In the genomic region with DNA sequence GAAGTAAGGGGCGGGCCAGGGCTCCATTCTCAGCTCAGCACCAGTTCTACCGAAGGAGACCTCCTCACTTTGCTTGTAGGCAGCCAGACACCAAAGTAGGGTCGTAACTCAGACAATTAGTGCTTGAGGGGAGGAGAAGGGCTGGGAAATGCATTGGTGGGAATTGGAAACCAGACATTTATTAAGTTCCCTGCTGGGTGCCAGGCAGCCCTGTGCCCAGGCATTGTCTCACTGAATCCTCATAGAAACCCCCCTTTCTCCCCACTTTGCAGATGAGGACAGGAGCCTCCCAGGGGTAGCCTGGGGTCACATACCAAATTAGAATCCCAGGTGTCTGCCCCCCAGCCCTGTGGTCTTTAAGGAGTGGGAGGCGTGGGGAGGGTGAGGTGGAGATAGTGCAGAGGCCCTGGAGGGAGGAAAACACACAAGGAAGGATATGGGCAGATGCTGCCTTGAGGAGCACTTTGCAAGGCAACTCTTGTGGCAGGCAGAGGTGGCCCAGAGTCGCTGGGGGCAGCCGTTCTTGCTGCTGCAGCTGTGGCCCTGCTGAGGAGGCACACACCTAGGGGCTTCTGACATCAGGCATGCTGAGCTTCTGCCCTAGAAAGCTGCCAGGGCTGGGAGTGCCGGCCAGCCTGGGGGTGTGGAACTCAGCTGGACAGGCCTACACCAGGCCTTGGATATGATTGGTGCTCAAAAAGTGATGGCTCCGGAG, we compare ENCODE assay signal across 17 cellular contexts. TPM values are rescaled to one million over a fixed set of nuclear protein-coding genes. Genes with fewer than 3 reads are reported as not detected.
DNase-seq lines count a peak whose midpoint lies in the region; ATAC-seq, FAIRE-seq and TF ChIP-seq lines count a peak whose summit lies in the region.
"Had no signal": no experiment of that assay in that cellular context is flagged by ENCODE, and none has a peak within 500 bp of the region (broad histone marks: within the 10 kb centered on the region; RNA-seq: fewer than 3 reads in every experiment).

No MANE protein-coding gene starts in this region.

- H3K23ac ChIP-seq in IMR-90 (ENCODE audit: low read depth, low read length) (no peak overlapping the region), neuronal stem cell (ENCODE audit: low read depth, low read length, poor library complexity) (no peak overlapping the region)

- peaks cover 36% of the 10 kb centered on the region for H3K27me3 Mint-ChIP-seq in endodermal cell (ENCODE audit: insufficient read depth)

- POLR2A ChIA-PET in IMR-90 (lab: Charles Lee; ENCODE audit: unreplicated experiment), result no interaction called here

- no peaks in the 10 kb centered on the region for H3K4me1 Mint-ChIP-seq in endodermal cell

- no peak for FAIRE-seq in HTR-8/SVneo (lab: Jason Lieb, UNC)
- FAIRE-seq: GM12892, H1 had no signal

- no peak overlapping the region for H2AK5ac ChIP-seq in IMR-90 (ENCODE audit: low read depth, low read length)
- no peak overlapping the region for H2AK5ac ChIP-seq in neuronal stem cell (ENCODE audit: low read depth, low read length)

- WGBS in IMR-90 (ENCODE audit: extremely low coverage in 2 of 2, insufficient read length in 1 of 2), 2 experiments, result 55% methylated on average over 3 of the region's 8 CpGs; no CpG with 5 or more reads in 1 of the 2 experiments
- 84 to 92% methylated on average over 2 to 8 of the region's 8 CpGs for WGBS in endodermal cell (ENCODE audit: insufficient coverage in 1 of 2, insufficient read length in 1 of 2), 2 experiments
- no CpG with 5 or more reads among the region's 8 CpGs for WGBS in neuronal stem cell (ENCODE audit: extremely low coverage in 2 of 2, insufficient read length in 2 of 2, insufficient replicate concordance in 1 of 2), 2 donors

- H3K14ac ChIP-seq in IMR-90 (replicated peaks; ENCODE audit: low read depth, low read length) (no peak overlapping the region), neuronal stem cell (ENCODE audit: low read length) (peak overlapping the region; percentile 90)

- H3K9me1 ChIP-seq in IMR-90 (ENCODE audit: insufficient read depth, low read length), result no peaks in the 10 kb centered on the region

- H3K36me3 ChIP-seq in IMR-90 (ENCODE audit: control insufficient read depth, insufficient read depth, low read length), result no peaks in the 10 kb centered on the region
- no peaks in the 10 kb centered on the region for H3K36me3 ChIP-seq in endodermal cell (ENCODE audit: control insufficient read depth, insufficient read depth, low read length)
- peaks cover 0 to 3% of the 10 kb centered on the region in 2 donors for H3K36me3 ChIP-seq in neuronal stem cell (replicated peaks in 1 of 2; ENCODE audit: control insufficient read depth in 2 of 2, insufficient read depth in 2 of 2, low read length in 2 of 2)

- H3K27me3 ChIP-seq in IMR-90 (ENCODE audit: control insufficient read depth, insufficient read depth, low read length) (peaks cover 44% of the 10 kb centered on the region), endodermal cell (ENCODE audit: control insufficient read depth, insufficient read depth, low read length, poor library complexity, severe bottlenecking) (peaks cover 12% of the 10 kb centered on the region), neuronal stem cell (ENCODE audit: control insufficient read depth in 3 of 3, insufficient read depth in 3 of 3, low read depth in 1 of 3, low read length in 3 of 3) (peaks cover 0 to 43% (median 0%) of the 10 kb centered on the region in 3 experiments)

- in situ Hi-C loops in IMR-90 (cut with MboI; ENCODE audit: low sequenced_read_pairs), result no loop called here

- H3K4me1 ChIP-seq in IMR-90 (ENCODE audit: control insufficient read depth, insufficient read depth, low read length) (no peaks in the 10 kb centered on the region), endodermal cell (ENCODE audit: control insufficient read depth, insufficient read depth, low read length) (no peaks in the 10 kb centered on the region), neuronal stem cell (ENCODE audit: control insufficient read depth in 2 of 2, insufficient read depth in 1 of 2, low read depth in 1 of 2, low read length in 2 of 2) (peaks cover 0 to 10% of the 10 kb centered on the region in 2 donors)

- intact Hi-C loops in IMR-90 (cut with micrococcal nuclease), result no loop called here

- H2AFZ ChIP-seq in IMR-90 (replicated peaks; ENCODE audit: low read length, poor library complexity), result no peak overlapping the region
- H2AFZ ChIP-seq in neuronal stem cell (ENCODE audit: low read length), result no peak overlapping the region

- no peak overlapping the region for H2BK5ac ChIP-seq in IMR-90 (ENCODE audit: low read depth, low read length, poor library complexity, severe bottlenecking)
- peak overlapping the region; percentile 20 for H2BK5ac ChIP-seq in neuronal stem cell (ENCODE audit: low read length)

- peak overlapping the region; percentile 75 for H2BK12ac ChIP-seq in neuronal stem cell (ENCODE audit: low read length)

- H3K27ac Mint-ChIP-seq in endodermal cell, result no peak overlapping the region

- peaks cover 24% of the 10 kb centered on the region for H3K36me3 Mint-ChIP-seq in endodermal cell (ENCODE audit: low read depth)

- H3K4ac ChIP-seq in IMR-90 (ENCODE audit: low read depth, low read length), result no peak overlapping the region
- H3K4ac ChIP-seq in neuronal stem cell (ENCODE audit: low read length), result no peak overlapping the region

- H2AK9ac ChIP-seq in IMR-90 (replicated peaks; ENCODE audit: low read depth, low read length, poor library complexity), result peak overlapping the region; percentile 50

- H4K20me1 ChIP-seq in IMR-90 (ENCODE audit: insufficient read depth, low read length), result no peaks in the 10 kb centered on the region

- peak; percentile 29 for DNase-seq in DMS79 (lab: John Stamatoyannopoulos, UW)
- no peak for DNase-seq in IMR-90
- DNase-seq in endodermal cell, result peak; percentile 43
- no peak for DNase-seq in neuronal stem cell (ENCODE audit: low spot score)
- no peak for DNase-seq in HTR-8/SVneo (ENCODE audit: insufficient read length, low spot score)
- no peak for DNase-seq in T1000 (lab: John Stamatoyannopoulos, UW)
- DNase-seq in NOMO-1 treated with dmso at 0.1 percent for 144 hours (lab: John Stamatoyannopoulos, UW; ENCODE audit: unreplicated experiment), result no peak
- DNase-seq: C1 segment of cervical spinal cord, DMS 273 treated with DMSO at 0.1 percent for 48 hours, MM.1S, NCI-H1092 treated with DMSO at 0.1 percent for 48 hours, NCI-H187, NCI-H446 treated with DMSO at 0.1 percent for 48 hours, NCI-H748 treated with DMSO at 0.1 percent for 48 hours had no signal

- H2BK20ac ChIP-seq in IMR-90 (ENCODE audit: low read depth, low read length), result no peak overlapping the region

- H4K5ac ChIP-seq in IMR-90 (ENCODE audit: low read depth, low read length), result no peak overlapping the region

- no peak for ATAC-seq in IMR-90 (ENCODE audit: low read depth)
- ATAC-seq: SK-N-SH treated with all-trans-retinoic acid at 6 μM for 48 hours had no signal

- H2BK15ac ChIP-seq in IMR-90 (ENCODE audit: low read depth, low read length) (no peak overlapping the region), neuronal stem cell (ENCODE audit: low read length) (no peak overlapping the region)

- H3K27ac ChIP-seq in IMR-90 (ENCODE audit: insufficient read depth, low read length) (no peak overlapping the region), endodermal cell (ENCODE audit: low read depth, low read length) (peak overlapping the region; percentile 72), neuronal stem cell (replicated peaks; ENCODE audit: low read length) (no peak overlapping the region)

- H3K9ac ChIP-seq in IMR-90 (ENCODE audit: low read depth, low read length) (no peak overlapping the region), endodermal cell (ENCODE audit: extremely low read depth, low read length, poor library complexity, severe bottlenecking) (no peak overlapping the region), neuronal stem cell (ENCODE audit: low read depth, low read length, poor library complexity) (peak overlapping the region; percentile 63)

- no TSS peak for BruUV-seq in IMR-90 (replicated peaks; lab: Mats Ljungman, UMichigan)

- H4K8ac ChIP-seq in IMR-90 (ENCODE audit: low read depth in 2 of 2, low read length in 2 of 2), result no peak overlapping the region
- no peak overlapping the region for H4K8ac ChIP-seq in neuronal stem cell (ENCODE audit: low read depth, low read length)

- H3K18ac ChIP-seq in IMR-90 (ENCODE audit: low read depth, low read length) (no peak overlapping the region), neuronal stem cell (ENCODE audit: low read length) (peak overlapping the region; percentile 59)

- H2BK120ac ChIP-seq in IMR-90 (ENCODE audit: low read depth, low read length), result no peak overlapping the region
- no peak overlapping the region for H2BK120ac ChIP-seq in neuronal stem cell (ENCODE audit: low read depth, low read length)

- H3K4me2 ChIP-seq in IMR-90 (ENCODE audit: low read depth, low read length), result no peak overlapping the region
- no peak overlapping the region for H3K4me2 ChIP-seq in neuronal stem cell (ENCODE audit: insufficient read depth, low read length, poor library complexity, severe bottlenecking)

- H3K4me3 ChIP-seq in IMR-90 (ENCODE audit: insufficient read depth, low read depth, low read length) (no peak overlapping the region), endodermal cell (ENCODE audit: low read length) (no peak overlapping the region), neuronal stem cell (ENCODE audit: low read length in 2 of 2) (no peak overlapping the region)

- no peak for TF ChIP-seq POLR2A in IMR-90 (IDR thresholded peaks at IDR 0.05; ENCODE audit: low read depth, low read length)

- H4K91ac ChIP-seq in IMR-90 (ENCODE audit: insufficient read depth, low read depth, low read length) (no peak overlapping the region), neuronal stem cell (ENCODE audit: low read depth, low read length, poor library complexity) (no peak overlapping the region)

- no peak overlapping the region for H3K4me3 Mint-ChIP-seq in endodermal cell

- no peak for TF ChIP-seq RAD21 in IMR-90 (IDR thresholded peaks at IDR 0.05; ENCODE audit: low read length)

- H3K9me3 Mint-ChIP-seq in endodermal cell, result no peaks in the 10 kb centered on the region

- H3K9me3 ChIP-seq in IMR-90 (ENCODE audit: control insufficient read depth, insufficient read depth, low read length), result no peaks in the 10 kb centered on the region
- no peaks in the 10 kb centered on the region for H3K9me3 ChIP-seq in endodermal cell (ENCODE audit: control insufficient read depth, low read length)
- H3K9me3 ChIP-seq in neuronal stem cell (replicated peaks in 1 of 2; ENCODE audit: control insufficient read depth in 2 of 2, insufficient read depth in 1 of 2, low read depth in 1 of 2, low read length in 2 of 2), result no peaks in the 10 kb centered on the region

- dilution Hi-C loops in IMR-90 (cut with HindIII; ENCODE audit: low sequenced_read_pairs, unreplicated experiment), result no loop called here

- H3K79me1 ChIP-seq in IMR-90 (ENCODE audit: low read depth in 1 of 2, low read length in 2 of 2), result no peaks in the 10 kb centered on the region
- H3K79me1 ChIP-seq in neuronal stem cell (ENCODE audit: low read depth, low read length), result peaks cover 2% of the 10 kb centered on the region

- no peak overlapping the region for H3K56ac ChIP-seq in IMR-90 (ENCODE audit: extremely low read depth, insufficient read depth, low read length)

- CTCF ChIA-PET in IMR-90 (lab: Yijun Ruan, JAX), result interaction anchor here (1.3 kb wide), 1 partner anchor 10 kb away, joined by 6 read pairs; no protein-coding TSS in a partner anchor

- no peak for TF ChIP-seq CTCF in IMR-90 (conservative IDR thresholded peaks at IDR 0.05; ENCODE audit: low read depth, low read length)
- TF ChIP-seq CTCF in endodermal cell (conservative IDR thresholded peaks at IDR 0.05), result no peak

RNA-seq across cellular contexts. Expression of gene CDK18, which starts 29.4 kb away (rescaled TPM):
- total RNA-seq in IMR-90 (2012; rRNA removed) (0.18 and 0.28 TPM in 2 replicates), endodermal cell (10 to 100 TPM; 58.1 to 88.7 TPM)
- polyA plus RNA-seq in IMR-90 (2012; rRNA removed), result 0.34 and 0.48 TPM in 2 replicates
- 0.17 and 0.56 TPM in 2 replicates for polyA plus RNA-seq in IMR-90 (2012; cell fraction: cytosol; rRNA removed)
- 1.7 and 2.8 TPM in 2 replicates for polyA plus RNA-seq in IMR-90 (2012; cell fraction: nucleus; rRNA removed; ENCODE audit: low replicate concordance)
- polyA plus RNA-seq in endodermal cell (2013, experiment 1 of 2), result 24.4 TPM
- polyA plus RNA-seq in endodermal cell (2013, experiment 2 of 2), result 22.7 TPM
- polyA plus RNA-seq in neuronal stem cell (2013, experiment 1 of 2), result 25.8 TPM
- 25.5 TPM for polyA plus RNA-seq in neuronal stem cell (2013, experiment 2 of 2)

Comparison
In these comparisons a context has a peak if more than half of its experiments do, and no peak if none do; other contexts are left out.
1. DNase-seq: peak in DMS79 (single experiment) and endodermal cell (single experiment); none in IMR-90 (single experiment), neuronal stem cell (single experiment), HTR-8/SVneo (single experiment), T1000 (single experiment) and NOMO-1 treated with dmso at 0.1 percent for 144 hours (single experiment).
2. RNA of gene CDK18, which starts 29.4 kb away (total RNA-seq): 58.1 to 88.7 TPM in endodermal cell; 0.18 to 0.28 TPM in IMR-90; every median in the first group is over 10 times any median in the second.